ENCODE assay signal across 1 cellular context in the genomic region with DNA sequence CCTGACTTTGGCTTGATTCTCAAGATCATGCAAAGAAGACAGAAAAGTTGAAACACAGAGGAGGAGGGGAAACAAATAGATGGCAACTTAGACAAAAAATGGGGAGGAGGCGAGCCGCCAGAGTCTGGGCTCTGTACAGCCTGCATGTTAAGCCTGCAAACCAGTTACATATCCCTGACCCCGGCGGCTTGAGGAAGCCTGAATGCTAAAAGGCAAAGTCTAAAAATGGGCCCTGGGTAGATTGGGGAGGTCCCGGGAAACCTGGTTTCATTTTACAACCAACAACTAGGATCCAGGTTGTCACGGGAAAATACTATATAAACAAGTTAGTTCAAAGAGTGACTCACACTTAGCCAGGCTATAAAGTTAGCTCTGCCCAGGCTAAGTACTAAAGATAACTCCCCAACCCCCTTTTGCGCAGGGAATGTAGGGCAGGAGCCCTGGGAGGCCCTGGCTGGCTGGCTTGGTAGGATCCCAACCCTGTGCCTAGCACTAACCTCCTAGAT.
TF ChIP-seq lines count a peak whose summit lies in the region.

No MANE protein-coding gene starts in this region.

TF ChIP-seq in GM23338, 12 proteins besides CTCF, POLR2A, EP300 and RAD21 (continued from another document):
- TF ChIP-seq, protein P1, sequence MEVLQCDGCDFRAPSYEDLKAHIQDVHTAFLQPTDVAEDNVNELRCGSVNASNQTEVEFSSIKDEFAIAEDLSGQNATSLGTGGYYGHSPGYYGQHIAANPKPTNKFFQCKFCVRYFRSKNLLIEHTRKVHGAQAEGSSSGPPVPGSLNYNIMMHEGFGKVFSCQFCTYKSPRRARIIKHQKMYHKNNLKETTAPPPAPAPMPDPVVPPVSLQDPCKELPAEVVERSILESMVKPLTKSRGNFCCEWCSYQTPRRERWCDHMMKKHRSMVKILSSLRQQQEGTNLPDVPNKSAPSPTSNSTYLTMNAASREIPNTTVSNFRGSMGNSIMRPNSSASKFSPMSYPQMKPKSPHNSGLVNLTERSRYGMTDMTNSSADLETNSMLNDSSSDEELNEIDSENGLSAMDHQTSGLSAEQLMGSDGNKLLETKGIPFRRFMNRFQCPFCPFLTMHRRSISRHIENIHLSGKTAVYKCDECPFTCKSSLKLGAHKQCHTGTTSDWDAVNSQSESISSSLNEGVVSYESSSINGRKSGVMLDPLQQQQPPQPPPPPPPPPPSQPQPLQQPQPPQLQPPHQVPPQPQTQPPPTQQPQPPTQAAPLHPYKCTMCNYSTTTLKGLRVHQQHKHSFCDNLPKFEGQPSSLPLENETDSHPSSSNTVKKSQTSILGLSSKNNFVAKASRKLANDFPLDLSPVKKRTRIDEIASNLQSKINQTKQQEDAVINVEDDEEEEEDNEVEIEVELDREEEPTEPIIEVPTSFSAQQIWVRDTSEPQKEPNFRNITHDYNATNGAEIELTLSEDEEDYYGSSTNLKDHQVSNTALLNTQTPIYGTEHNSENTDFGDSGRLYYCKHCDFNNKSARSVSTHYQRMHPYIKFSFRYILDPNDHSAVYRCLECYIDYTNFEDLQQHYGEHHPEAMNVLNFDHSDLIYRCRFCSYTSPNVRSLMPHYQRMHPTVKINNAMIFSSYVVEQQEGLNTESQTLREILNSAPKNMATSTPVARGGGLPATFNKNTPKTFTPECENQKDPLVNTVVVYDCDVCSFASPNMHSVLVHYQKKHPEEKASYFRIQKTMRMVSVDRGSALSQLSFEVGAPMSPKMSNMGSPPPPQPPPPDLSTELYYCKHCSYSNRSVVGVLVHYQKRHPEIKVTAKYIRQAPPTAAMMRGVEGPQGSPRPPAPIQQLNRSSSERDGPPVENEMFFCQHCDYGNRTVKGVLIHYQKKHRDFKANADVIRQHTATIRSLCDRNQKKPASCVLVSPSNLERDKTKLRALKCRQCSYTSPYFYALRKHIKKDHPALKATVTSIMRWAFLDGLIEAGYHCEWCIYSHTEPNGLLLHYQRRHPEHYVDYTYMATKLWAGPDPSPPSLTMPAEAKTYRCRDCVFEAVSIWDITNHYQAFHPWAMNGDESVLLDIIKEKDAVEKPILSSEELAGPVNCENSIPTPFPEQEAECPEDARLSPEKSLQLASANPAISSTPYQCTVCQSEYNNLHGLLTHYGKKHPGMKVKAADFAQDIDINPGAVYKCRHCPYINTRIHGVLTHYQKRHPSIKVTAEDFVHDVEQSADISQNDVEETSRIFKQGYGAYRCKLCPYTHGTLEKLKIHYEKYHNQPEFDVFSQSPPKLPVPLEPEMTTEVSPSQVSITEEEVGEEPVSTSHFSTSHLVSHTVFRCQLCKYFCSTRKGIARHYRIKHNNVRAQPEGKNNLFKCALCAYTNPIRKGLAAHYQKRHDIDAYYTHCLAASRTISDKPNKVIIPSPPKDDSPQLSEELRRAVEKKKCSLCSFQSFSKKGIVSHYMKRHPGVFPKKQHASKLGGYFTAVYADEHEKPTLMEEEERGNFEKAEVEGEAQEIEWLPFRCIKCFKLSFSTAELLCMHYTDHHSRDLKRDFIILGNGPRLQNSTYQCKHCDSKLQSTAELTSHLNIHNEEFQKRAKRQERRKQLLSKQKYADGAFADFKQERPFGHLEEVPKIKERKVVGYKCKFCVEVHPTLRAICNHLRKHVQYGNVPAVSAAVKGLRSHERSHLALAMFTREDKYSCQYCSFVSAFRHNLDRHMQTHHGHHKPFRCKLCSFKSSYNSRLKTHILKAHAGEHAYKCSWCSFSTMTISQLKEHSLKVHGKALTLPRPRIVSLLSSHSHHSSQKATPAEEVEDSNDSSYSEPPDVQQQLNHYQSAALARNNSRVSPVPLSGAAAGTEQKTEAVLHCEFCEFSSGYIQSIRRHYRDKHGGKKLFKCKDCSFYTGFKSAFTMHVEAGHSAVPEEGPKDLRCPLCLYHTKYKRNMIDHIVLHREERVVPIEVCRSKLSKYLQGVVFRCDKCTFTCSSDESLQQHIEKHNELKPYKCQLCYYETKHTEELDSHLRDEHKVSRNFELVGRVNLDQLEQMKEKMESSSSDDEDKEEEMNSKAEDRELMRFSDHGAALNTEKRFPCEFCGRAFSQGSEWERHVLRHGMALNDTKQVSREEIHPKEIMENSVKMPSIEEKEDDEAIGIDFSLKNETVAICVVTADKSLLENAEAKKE (CRISPR knock-in tag; IDR thresholded peaks at IDR 0.05) = no peak
